ENCODE assay signal across 8 cellular contexts in genomic region chr11:64447717-64448598, GRCh38.
A peak's percentile ranks its signal among the peaks of the same experiment; 100 is the strongest.
DNase-seq lines count a peak whose midpoint lies in the region; ATAC-seq, FAIRE-seq and TF ChIP-seq lines count a peak whose summit lies in the region.

No MANE protein-coding gene starts in this region.

- no peaks in the 10 kb centered on the region for H3K36me3 Mint-ChIP-seq in activated naive CD8-positive, alpha-beta T cell treated with anti-CD3 and anti-CD28 coated beads, Interleukin-2, amount 50 U/mL, for 24 hours (ENCODE audit: low read depth)

- H3K36me3 ChIP-seq in ES-I3 (ENCODE audit: insufficient read depth, low read length) (no peaks in the 10 kb centered on the region), kidney (ENCODE audit: control insufficient read depth in 1 of 2, insufficient read depth in 2 of 2, low read length in 2 of 2) (no peaks in the 10 kb centered on the region), stomach smooth muscle (ENCODE audit: control insufficient read depth in 2 of 2, insufficient read depth in 2 of 2, low read length in 2 of 2) (no peaks in the 10 kb centered on the region)

- H3K9me3 ChIP-seq in ES-I3 (ENCODE audit: control insufficient read depth, insufficient read depth, low read length): no peaks in the 10 kb centered on the region
- no peaks in the 10 kb centered on the region for H3K9me3 ChIP-seq in kidney (ENCODE audit: control insufficient read depth in 1 of 2, low read length in 2 of 2)
- H3K9me3 ChIP-seq in stomach smooth muscle (ENCODE audit: control insufficient read depth in 2 of 2, low read length in 2 of 2): no peaks in the 10 kb centered on the region

- H3K4me1 ChIP-seq in ES-I3 (ENCODE audit: insufficient read depth, low read length) (peaks cover 6% of the 10 kb centered on the region; the same call in 1 of the 2 replicates), kidney (ENCODE audit: control insufficient read depth in 1 of 2, insufficient read depth in 1 of 2, low read depth in 1 of 2, low read length in 2 of 2) (peaks cover 0 to 14% of the 10 kb centered on the region in 2 donors), stomach smooth muscle (ENCODE audit: control insufficient read depth, insufficient read depth, low read length) (peaks cover 15% of the 10 kb centered on the region)

- peak overlapping the region; percentile 68 for H3K4me3 Mint-ChIP-seq in activated naive CD8-positive, alpha-beta T cell treated with anti-CD3 and anti-CD28 coated beads, Interleukin-2, amount 50 U/mL, for 24 hours

- H3K27me3 Mint-ChIP-seq in activated naive CD8-positive, alpha-beta T cell treated with anti-CD3 and anti-CD28 coated beads, Interleukin-2, amount 50 U/mL, for 24 hours: peaks cover 18% of the 10 kb centered on the region

- no peak for ATAC-seq in activated naive CD8-positive, alpha-beta T cell treated with anti-CD3 and anti-CD28 coated beads, Interleukin-2, amount 50 U/mL, for 24 hours
- ATAC-seq in HG02938 (IDR thresholded peaks at IDR 0.05; ENCODE audit: unreplicated experiment): no peak
- no peak for ATAC-seq in HG03175 (IDR thresholded peaks at IDR 0.05; ENCODE audit: unreplicated experiment)

- peak overlapping the region; percentile 36; the same call in 1 of the 2 replicates for H3K9ac ChIP-seq in ES-I3 (ENCODE audit: low read depth, low read length)
- H3K9ac ChIP-seq in kidney (ENCODE audit: low read length in 2 of 2): no peak overlapping the region
- peak overlapping the region in 1 of 2 donors; percentile 29 for H3K9ac ChIP-seq in stomach smooth muscle (ENCODE audit: low read length in 2 of 2)

- no peak for TF ChIP-seq CTCF in kidney (IDR thresholded peaks at IDR 0.05; ENCODE audit: borderline replicate concordance, extremely low read depth, insufficient read depth)

- no peak for DNase-seq in Jurkat, Clone E6-1 (ENCODE audit: low read depth, low spot score)
- DNase-seq in activated naive CD8-positive, alpha-beta T cell treated with anti-CD3 and anti-CD28 coated beads, Interleukin-2, amount 50 U/mL, for 24 hours: no peak
- peak; percentile 83 for DNase-seq in kidney
- DNase-seq in DMS79 (lab: John Stamatoyannopoulos, UW): no peak

- H3K9me3 Mint-ChIP-seq in activated naive CD8-positive, alpha-beta T cell treated with anti-CD3 and anti-CD28 coated beads, Interleukin-2, amount 50 U/mL, for 24 hours: no peaks in the 10 kb centered on the region

- H3K4me1 Mint-ChIP-seq in activated naive CD8-positive, alpha-beta T cell treated with anti-CD3 and anti-CD28 coated beads, Interleukin-2, amount 50 U/mL, for 24 hours: peaks cover 15% of the 10 kb centered on the region

- H3K27ac Mint-ChIP-seq in activated naive CD8-positive, alpha-beta T cell treated with anti-CD3 and anti-CD28 coated beads, Interleukin-2, amount 50 U/mL, for 24 hours: no peak overlapping the region

- H3K27ac ChIP-seq in kidney (ENCODE audit: low read depth in 2 of 2, low read length in 2 of 2) (no peak overlapping the region), stomach smooth muscle (ENCODE audit: low read length) (no peak overlapping the region)

- no peak for FAIRE-seq in kidney (lab: Jason Lieb, UNC)

- H3K4me3 ChIP-seq in Jurkat, Clone E6-1 (ENCODE audit: low read length): peak overlapping the region; percentile 7; the same call in 1 of the 2 replicates
- H3K4me3 ChIP-seq in kidney (ENCODE audit: low read length in 2 of 2): peak overlapping the region in 1 of 2 donors; percentile 46
- H3K4me3 ChIP-seq in stomach smooth muscle (ENCODE audit: low read length in 2 of 2): peak overlapping the region; percentile 30 to 64

- H3K27me3 ChIP-seq in stomach smooth muscle (ENCODE audit: control insufficient read depth in 1 of 2, insufficient read depth in 2 of 2, low read length in 2 of 2): peaks cover 8 to 13% of the 10 kb centered on the region in 2 donors

- intact Hi-C loops in kidney (cut with DNase I): no loop called here
